Comparison of ENCODE assay signal across 1 cellular context in the genomic region with DNA sequence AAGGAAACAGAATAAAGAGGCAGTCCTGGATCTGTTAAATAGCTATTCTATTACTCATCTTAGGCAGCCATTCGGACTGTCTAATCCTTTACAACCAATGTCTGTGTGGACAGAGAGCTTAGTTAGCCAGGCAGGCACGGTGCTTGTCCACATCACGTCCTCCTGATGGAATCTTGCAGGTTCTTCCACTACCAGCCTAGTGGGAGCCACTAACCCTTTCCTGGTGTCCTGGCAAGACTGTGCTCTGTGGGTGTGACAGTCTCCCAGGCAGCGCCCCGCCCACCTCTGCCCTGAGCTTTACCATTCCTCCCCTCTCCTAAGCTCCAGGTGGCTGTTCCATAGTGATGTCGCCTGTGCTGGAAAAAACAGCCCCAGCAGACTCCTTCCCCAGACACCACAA.
TF ChIP-seq lines count a peak whose summit lies in the region.

No MANE protein-coding gene starts in this region.

TF ChIP-seq in HEK293, 187 proteins besides CTCF, POLR2A, EP300 and RAD21 (continued from another document):
- 0 out of 2 replicates have a peak, but pooled peaks have one; percentile 24 for TF ChIP-seq KLF10 (tag by site-specific recombination; IDR thresholded peaks at IDR 0.05)
- TF ChIP-seq GLIS1 (tag by site-specific recombination; IDR thresholded peaks at IDR 0.05): peak; percentile 52; the same call in 1 of the 2 replicates
